Comparison of ENCODE assay signal across 20 cellular contexts in genomic region chr2:45988879-45989278, GRCh38.
DNase-seq lines count a peak whose midpoint lies in the region; ATAC-seq and TF ChIP-seq lines count a peak whose summit lies in the region.
"Had no signal": no experiment of that assay in that cellular context is flagged by ENCODE, and none has a peak within 500 bp of the region (broad histone marks: within the 10 kb centered on the region; RNA-seq: fewer than 3 reads in every experiment).

No MANE protein-coding gene starts in this region.

- no peak overlapping the region for H3K4me3 ChIP-seq in BE2C (ENCODE audit: low read depth, low read length)
- no peak overlapping the region for H3K4me3 ChIP-seq in SJCRH30
- H3K4me3 ChIP-seq: Peyer's patch, SK-N-MC had no signal

- no peaks in the 10 kb centered on the region for H3K4me1 ChIP-seq in BE2C
- H3K4me1 ChIP-seq in SJCRH30, result peaks cover 4% of the 10 kb centered on the region; the same call in 1 of the 2 replicates

- H3K27me3 ChIP-seq in BE2C (no peaks in the 10 kb centered on the region), SJCRH30 (no peaks in the 10 kb centered on the region)
- H3K27me3 ChIP-seq: Peyer's patch had no signal

- DNase-seq in BE2C, result peak; percentile 42
- DNase-seq in ELF-1 (ENCODE audit: low read depth, low spot score), result peak; percentile 19
- peak; percentile 37 to 61 for DNase-seq in SJCRH30
- peak; percentile 33 for DNase-seq in myocyte (ENCODE audit: low read depth)
- DNase-seq in activated CD4-positive, alpha-beta T cell treated with anti-CD3 and anti-CD28 coated beads, Interleukin-2, amount 50 U/mL, for 4 hours, result no peak
- no peak for DNase-seq in stimulated activated CD8-positive, alpha-beta memory T cell treated with anti-CD3 and anti-CD28 coated beads, Interleukin-4, amount 100 ng/mL, for 48 hours
- DNase-seq: C1 segment of cervical spinal cord; DND-41; GDM1; MV-4-11; NCI-H2029; NCI-H226; NCI-H69; NK-92 treated with Interleukin-12 subunit alpha and Interleukin-12 subunit beta, amount 100 ng/mL, for 24 hours; Peyer's patch had no signal

- no peak for ATAC-seq in HG02981 (IDR thresholded peaks at IDR 0.05; ENCODE audit: unreplicated experiment)
- ATAC-seq: Right ventricle myocardium inferior had no signal

- no peak overlapping the region for H3K27ac ChIP-seq in SJCRH30
- H3K27ac ChIP-seq: HL-60, KMS-11, Peyer's patch, SK-N-MC had no signal

- H3K36me3 ChIP-seq in BE2C (peaks cover 14% of the 10 kb centered on the region), SJCRH30 (no peaks in the 10 kb centered on the region)

- no peak for TF ChIP-seq CTCF in BE2C (IDR thresholded peaks at IDR 0.05; ENCODE audit: low read depth, low read length)

- H3K9me3 ChIP-seq in BE2C, result no peaks in the 10 kb centered on the region
- H3K9me3 ChIP-seq in SJCRH30 (replicated peaks), result no peaks in the 10 kb centered on the region
- H3K9me3 ChIP-seq: Peyer's patch had no signal

Comparison
In these comparisons a context has a peak if more than half of its experiments do, and no peak if none do; other contexts are left out.
1. DNase-seq: peak in BE2C (single experiment), ELF-1 (single experiment), SJCRH30 (2 of 2) and myocyte (single experiment); none in activated CD4-positive, alpha-beta T cell treated with anti-CD3 and anti-CD28 coated beads, Interleukin-2, amount 50 U/mL, for 4 hours (0 of 2) and stimulated activated CD8-positive, alpha-beta memory T cell treated with anti-CD3 and anti-CD28 coated beads, Interleukin-4, amount 100 ng/mL, for 48 hours (single experiment).